In the genomic region with DNA sequence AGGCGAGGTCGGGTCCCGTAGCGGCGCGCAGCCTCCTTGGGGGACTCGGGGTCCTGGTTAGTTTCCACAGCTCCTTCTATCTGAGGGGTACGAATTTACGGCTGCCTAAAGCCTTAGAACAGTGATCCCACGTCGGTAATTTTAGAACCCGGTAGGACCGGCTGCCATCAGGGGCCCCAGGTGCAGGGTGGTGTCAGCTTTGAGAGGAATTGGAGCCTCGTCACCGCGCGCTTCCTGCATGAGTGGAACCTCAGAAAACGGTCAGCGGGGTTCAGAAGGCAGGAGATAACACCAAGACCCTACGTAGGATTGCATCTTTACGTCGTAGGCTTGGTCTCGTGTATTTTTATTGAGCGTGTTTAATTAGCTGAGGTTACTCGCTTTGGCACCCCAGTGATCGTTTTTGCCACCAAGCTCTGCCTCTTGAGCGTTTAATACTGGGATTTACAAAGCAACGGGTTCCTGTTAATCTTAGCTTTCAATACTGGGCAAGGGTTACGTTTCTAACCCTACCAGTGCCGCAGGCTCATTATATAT, we compare ENCODE assay signal across 8 cellular contexts. TPM values are rescaled to one million over a fixed set of nuclear protein-coding genes. Genes with fewer than 3 reads are reported as not detected.
A peak's percentile ranks its signal among the peaks of the same experiment; 100 is the strongest.
DNase-seq lines count a peak whose midpoint lies in the region; ATAC-seq and TF ChIP-seq lines count a peak whose summit lies in the region.

No MANE protein-coding gene starts in this region.

- peaks cover 10% of the 10 kb centered on the region for H3K36me3 Mint-ChIP-seq in activated T-helper 17 cell treated with anti-CD3 and anti-CD28 coated beads, Interleukin-2, amount 50 U/mL, for 72 hours (ENCODE audit: low read depth)
- H3K36me3 Mint-ChIP-seq in glutamatergic neuron (ENCODE audit: unreplicated experiment) (peaks cover 6% of the 10 kb centered on the region), progenitor cell of endocrine pancreas (ENCODE audit: insufficient read depth) (peaks cover 13% of the 10 kb centered on the region)

- no peaks in the 10 kb centered on the region for H3K27me3 Mint-ChIP-seq in activated T-helper 17 cell treated with anti-CD3 and anti-CD28 coated beads, Interleukin-2, amount 50 U/mL, for 72 hours
- H3K27me3 Mint-ChIP-seq in glutamatergic neuron (ENCODE audit: unreplicated experiment) (peaks cover 9% of the 10 kb centered on the region), progenitor cell of endocrine pancreas (no peaks in the 10 kb centered on the region)

- DNase-seq in SIG-M5 treated with dmso at 0.1 percent for 504 hours (lab: John Stamatoyannopoulos, UW; ENCODE audit: unreplicated experiment) (peak; percentile 46), SIG-M5 (lab: John Stamatoyannopoulos, UW) (no peak), NCI-H2171 (lab: John Stamatoyannopoulos, UW) (peak; percentile 78), glutamatergic neuron (no peak), progenitor cell of endocrine pancreas (ENCODE audit: low spot score, unreplicated experiment) (no peak), mesenteric fat pad (ENCODE audit: low spot score) (no peak)

- H3K4me1 Mint-ChIP-seq in activated T-helper 17 cell treated with anti-CD3 and anti-CD28 coated beads, Interleukin-2, amount 50 U/mL, for 72 hours: peaks cover 5% of the 10 kb centered on the region
- H3K4me1 Mint-ChIP-seq in glutamatergic neuron (ENCODE audit: low read depth, unreplicated experiment) (peaks cover 3% of the 10 kb centered on the region), progenitor cell of endocrine pancreas (ENCODE audit: low read depth) (peaks cover 8% of the 10 kb centered on the region)

- peak overlapping the region; percentile 92 for H3K27ac Mint-ChIP-seq in activated T-helper 17 cell treated with anti-CD3 and anti-CD28 coated beads, Interleukin-2, amount 50 U/mL, for 72 hours
- H3K27ac Mint-ChIP-seq in glutamatergic neuron (ENCODE audit: unreplicated experiment): peak overlapping the region; percentile 86
- H3K27ac Mint-ChIP-seq in progenitor cell of endocrine pancreas: peak overlapping the region; percentile 94

- no peaks in the 10 kb centered on the region for H3K9me3 Mint-ChIP-seq in activated T-helper 17 cell treated with anti-CD3 and anti-CD28 coated beads, Interleukin-2, amount 50 U/mL, for 72 hours
- peaks cover 8% of the 10 kb centered on the region for H3K9me3 Mint-ChIP-seq in glutamatergic neuron (ENCODE audit: unreplicated experiment)
- H3K9me3 Mint-ChIP-seq in progenitor cell of endocrine pancreas (ENCODE audit: low read depth): peaks cover 23% of the 10 kb centered on the region

- peak; percentile 61 for ATAC-seq in HG02884 (IDR thresholded peaks at IDR 0.05; ENCODE audit: unreplicated experiment)
- ATAC-seq in activated T-helper 17 cell treated with anti-CD3 and anti-CD28 coated beads, Interleukin-2, amount 50 U/mL, for 72 hours (replicated peaks): peak; percentile 79

- H3K4me3 Mint-ChIP-seq in activated T-helper 17 cell treated with anti-CD3 and anti-CD28 coated beads, Interleukin-2, amount 50 U/mL, for 72 hours: peak overlapping the region; percentile 89
- H3K4me3 Mint-ChIP-seq in glutamatergic neuron (ENCODE audit: unreplicated experiment) (peak overlapping the region; percentile 96), progenitor cell of endocrine pancreas (ENCODE audit: low read depth) (peak overlapping the region; percentile 89)

- TF ChIP-seq CTCF in glutamatergic neuron (IDR thresholded peaks at IDR 0.05; ENCODE audit: partially characterized antibody, unreplicated experiment) (no peak), progenitor cell of endocrine pancreas (IDR thresholded peaks at IDR 0.05; ENCODE audit: unreplicated experiment) (no peak)

RNA-seq across cellular contexts. Expression of gene RNF32, which starts 0.4 kb away (rescaled TPM):
- total RNA-seq in activated T-helper 17 cell treated with anti-CD3 and anti-CD28 coated beads, Interleukin-2, amount 50 U/mL, for 72 hours: 1 to 10 TPM; 1.3 to 2.0 TPM
- total RNA-seq in glutamatergic neuron (ENCODE audit: unreplicated experiment) (2.2 TPM), progenitor cell of endocrine pancreas (1.6 and 2.8 TPM in 2 replicates), mesenteric fat pad (not detected)

Comparison
In these comparisons a context has a peak if more than half of its experiments do, and no peak if none do; other contexts are left out.
1. DNase-seq: peak in SIG-M5 treated with dmso at 0.1 percent for 504 hours (single experiment) and NCI-H2171 (single experiment); none in SIG-M5 (single experiment), glutamatergic neuron (single experiment), progenitor cell of endocrine pancreas (single experiment) and mesenteric fat pad (single experiment).
2. Peak in every context shown above with its lines, with median percentiles within 50 percentile points of each other: H3K27ac Mint-ChIP-seq and H3K4me3 Mint-ChIP-seq.